ENCODE assay signal across 9 cellular contexts in genomic region chr11:59555601-59556114, GRCh38. TPM values are rescaled to one million over a fixed set of nuclear protein-coding genes. Genes with fewer than 3 reads are reported as not detected.
DNase-seq lines count a peak whose midpoint lies in the region; ATAC-seq, FAIRE-seq and TF ChIP-seq lines count a peak whose summit lies in the region.
"Had no signal": no experiment of that assay in that cellular context is flagged by ENCODE, and none has a peak within 500 bp of the region (broad histone marks: within the 10 kb centered on the region; RNA-seq: fewer than 3 reads in every experiment).

No MANE protein-coding gene starts in this region.

- no peaks in the 10 kb centered on the region for H3K27me3 ChIP-seq in pancreas

- intact Hi-C loops in pancreas (cut with DNase I): no loop called here

- peaks cover 57% of the 10 kb centered on the region for H3K4me1 Mint-ChIP-seq in stimulated activated naive CD8-positive, alpha-beta T cell treated with anti-CD3 and anti-CD28 coated beads, Interleukin-15, Interleukin-2, amounts not matched to agents 100 ng/mL and 50 ng/mL, for 24 hours (ENCODE audit: low read depth)
- peaks cover 26% of the 10 kb centered on the region for H3K4me1 Mint-ChIP-seq in memory B cell

- no peaks in the 10 kb centered on the region for H3K36me3 ChIP-seq in pancreas

- peak overlapping the region in 2 of 4 donors; percentile 30 to 47 for H3K27ac ChIP-seq in pancreas

- in situ Hi-C loops in astrocyte of the spinal cord (cut with HindIII; ENCODE audit: low sequenced_read_pairs): no loop called here

- no peaks in the 10 kb centered on the region for H3K9me3 ChIP-seq in pancreas

- H3K36me3 Mint-ChIP-seq in stimulated activated naive CD8-positive, alpha-beta T cell treated with anti-CD3 and anti-CD28 coated beads, Interleukin-15, Interleukin-2, amounts not matched to agents 100 ng/mL and 50 ng/mL, for 24 hours (ENCODE audit: low read depth): peaks cover 12% of the 10 kb centered on the region
- H3K36me3 Mint-ChIP-seq in memory B cell: no peaks in the 10 kb centered on the region

- no peak for FAIRE-seq in pancreas (lab: Jason Lieb, UNC)

- no peaks in the 10 kb centered on the region for H3K4me1 ChIP-seq in pancreas

- H3K4me3 ChIP-seq in astrocyte of the spinal cord (ENCODE audit: low read depth, low read length) (peak overlapping the region; percentile 50), pancreas (peak overlapping the region in 2 of 4 donors; percentile 10 to 30)
- H3K4me3 ChIP-seq: lung had no signal

- 26 to 29% methylated on average over 17 of the region's 17 CpGs for WGBS in pancreas, 2 donors

- H3K4me3 Mint-ChIP-seq in stimulated activated naive CD8-positive, alpha-beta T cell treated with anti-CD3 and anti-CD28 coated beads, Interleukin-15, Interleukin-2, amounts not matched to agents 100 ng/mL and 50 ng/mL, for 24 hours: peak overlapping the region; percentile 84
- H3K4me3 Mint-ChIP-seq in memory B cell: peak overlapping the region; percentile 77

- peaks cover 13% of the 10 kb centered on the region for H3K27me3 Mint-ChIP-seq in stimulated activated naive CD8-positive, alpha-beta T cell treated with anti-CD3 and anti-CD28 coated beads, Interleukin-15, Interleukin-2, amounts not matched to agents 100 ng/mL and 50 ng/mL, for 24 hours
- peaks cover 5% of the 10 kb centered on the region for H3K27me3 Mint-ChIP-seq in memory B cell

- H3K9me3 Mint-ChIP-seq in stimulated activated naive CD8-positive, alpha-beta T cell treated with anti-CD3 and anti-CD28 coated beads, Interleukin-15, Interleukin-2, amounts not matched to agents 100 ng/mL and 50 ng/mL, for 24 hours: no peaks in the 10 kb centered on the region
- no peaks in the 10 kb centered on the region for H3K9me3 Mint-ChIP-seq in memory B cell

- H3K27ac Mint-ChIP-seq in stimulated activated naive CD8-positive, alpha-beta T cell treated with anti-CD3 and anti-CD28 coated beads, Interleukin-15, Interleukin-2, amounts not matched to agents 100 ng/mL and 50 ng/mL, for 24 hours: peak overlapping the region; percentile 88
- H3K27ac Mint-ChIP-seq in memory B cell: peak overlapping the region; percentile 85

- ATAC-seq in stimulated activated naive CD8-positive, alpha-beta T cell treated with anti-CD3 and anti-CD28 coated beads, Interleukin-15, Interleukin-2, amounts not matched to agents 100 U/mL and 50 U/mL, for 24 hours: no peak
- ATAC-seq in memory B cell (ENCODE audit: low read depth) (no peak), pancreas (no peak)

- DNase-seq in stimulated activated naive CD8-positive, alpha-beta T cell treated with anti-CD3 and anti-CD28 coated beads, Interleukin-15, Interleukin-2, amounts not matched to agents 100 U/mL and 50 U/mL, for 24 hours: no peak
- DNase-seq in astrocyte of the spinal cord (ENCODE audit: low read depth, low spot score) (peak; percentile 38), memory B cell (ENCODE audit: low spot score in 2 of 2) (no peak), NCI-H526 treated with DMSO at 0.1 percent for 48 hours (lab: John Stamatoyannopoulos, UW) (no peak), pancreas (no peak), SW480 (ENCODE audit: low spot score) (no peak), NCI-H1105 (lab: John Stamatoyannopoulos, UW) (no peak)

- no peak for TF ChIP-seq CTCF in astrocyte of the spinal cord (IDR thresholded peaks at IDR 0.05; ENCODE audit: low read depth, low read length)
- no peak for TF ChIP-seq CTCF in pancreas (IDR thresholded peaks at IDR 0.05)

RNA-seq across cellular contexts. Expression of gene OR4D9, which starts 44.3 kb away (rescaled TPM):
- not detected for total RNA-seq in pancreas
- not detected for polyA plus RNA-seq in pancreas
- total RNA-seq: lung had no signal
- polyA plus RNA-seq: lung had no signal

RNA-seq across cellular contexts. Expression of gene OR4D11, which starts 52.3 kb away (rescaled TPM):
- not detected for total RNA-seq in pancreas
- polyA plus RNA-seq in pancreas: not detected
- total RNA-seq: lung had no signal
- polyA plus RNA-seq: lung had no signal

RNA-seq across cellular contexts. Expression of gene OSBP, which starts 59.9 kb away (rescaled TPM):
- 10 to 100 TPM; 32.8 to 39.7 (median 35.8) TPM for total RNA-seq in pancreas
- 10 to 100 TPM; 12.4 to 23.5 TPM for polyA plus RNA-seq in pancreas
